In the genomic region with DNA sequence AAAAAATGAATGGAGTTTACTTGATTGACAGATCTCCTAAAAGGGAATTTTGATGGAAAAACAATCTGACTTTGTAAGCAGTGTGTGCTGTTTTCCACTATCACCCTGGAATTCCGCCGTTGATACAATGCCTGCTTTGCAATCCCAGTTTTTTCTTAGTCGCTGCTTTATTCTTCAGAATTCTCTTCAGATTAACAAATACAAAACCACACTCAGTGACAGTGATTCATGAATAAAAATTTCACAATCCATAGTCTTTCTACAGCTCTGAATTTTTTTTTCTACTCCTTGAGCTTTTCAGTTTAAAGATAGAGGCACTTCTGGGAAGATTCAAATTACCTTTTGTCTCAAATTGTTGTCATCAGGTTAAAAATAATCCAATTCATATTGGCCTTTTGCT, we compare ENCODE assay signal across 17 cellular contexts. TPM values are rescaled to one million over a fixed set of nuclear protein-coding genes. Genes with fewer than 3 reads are reported as not detected.
DNase-seq lines count a peak whose midpoint lies in the region; ATAC-seq and TF ChIP-seq lines count a peak whose summit lies in the region.
"Had no signal": no experiment of that assay in that cellular context is flagged by ENCODE, and none has a peak within 500 bp of the region (broad histone marks: within the 10 kb centered on the region; RNA-seq: fewer than 3 reads in every experiment).

No MANE protein-coding gene starts in this region.

- 52 to 60% methylated on average over 3 of the region's 3 CpGs for WGBS in gastroesophageal sphincter (ENCODE audit: low coverage in 1 of 2), 2 donors

- no peak overlapping the region for H3K27ac ChIP-seq in gastroesophageal sphincter
- H3K27ac ChIP-seq: coronary artery, right lobe of liver had no signal

- no peaks in the 10 kb centered on the region for H3K36me3 ChIP-seq in gastroesophageal sphincter
- H3K36me3 ChIP-seq: right lobe of liver had no signal

- H3K4me3 ChIP-seq in astrocyte of the spinal cord (ENCODE audit: low read depth, low read length) = no peak overlapping the region
- no peak overlapping the region for H3K4me3 ChIP-seq in gastroesophageal sphincter
- H3K4me3 ChIP-seq: coronary artery, right lobe of liver had no signal

- TF ChIP-seq POLR2A in gastroesophageal sphincter (IDR thresholded peaks at IDR 0.05) = no peak

- DNase-seq in A172 (ENCODE audit: low spot score) = peak; percentile 14
- DNase-seq in HCEC 1CT = peak; percentile 75
- peak; percentile 13 for DNase-seq in astrocyte of the spinal cord (ENCODE audit: low read depth, low spot score)
- peak; percentile 3 for DNase-seq in glomerular visceral epithelial cell (ENCODE audit: extremely low spot score)
- no peak for DNase-seq in activated gamma-delta T cell (lab: John Stamatoyannopoulos, UW)
- DNase-seq in activated T-cell treated with anti-CD3 and anti-CD28 coated beads, Interleukin-2, amount 50 U/mL, for 4 hours = no peak
- DNase-seq: ACHN; activated CD4-positive, CD25-positive, alpha-beta regulatory T cell; activated effector memory CD4-positive, alpha-beta T cell treated with Interleukin-2 at 50 U/mL for 16 hours; CD8-positive, alpha-beta T cell; MM.1S; right lobe of liver; SIG-M5 had no signal

- no peaks in the 10 kb centered on the region for H3K27me3 Mint-ChIP-seq in activated T-cell treated with anti-CD3 and anti-CD28 coated beads, Interleukin-2, amount 50 U/mL, for 4 hours (ENCODE audit: low read depth)
- H3K27me3 Mint-ChIP-seq: memory B cell had no signal

- in situ Hi-C loops in astrocyte of the spinal cord (cut with HindIII; ENCODE audit: low sequenced_read_pairs) = no loop called here

- TF ChIP-seq CTCF in astrocyte of the spinal cord (IDR thresholded peaks at IDR 0.05; ENCODE audit: low read depth, low read length) (no peak), gastroesophageal sphincter (IDR thresholded peaks at IDR 0.05) (no peak)

- no peak overlapping the region for H3K4me3 Mint-ChIP-seq in activated T-cell treated with anti-CD3 and anti-CD28 coated beads, Interleukin-2, amount 50 U/mL, for 4 hours
- H3K4me3 Mint-ChIP-seq: CD8-positive, alpha-beta T cell; memory B cell had no signal

- H3K9me3 Mint-ChIP-seq in activated T-cell treated with anti-CD3 and anti-CD28 coated beads, Interleukin-2, amount 50 U/mL, for 4 hours = peaks cover 3% of the 10 kb centered on the region
- H3K9me3 Mint-ChIP-seq: memory B cell had no signal

- no peaks in the 10 kb centered on the region for H3K4me1 Mint-ChIP-seq in activated T-cell treated with anti-CD3 and anti-CD28 coated beads, Interleukin-2, amount 50 U/mL, for 4 hours (ENCODE audit: low read depth)
- H3K4me1 Mint-ChIP-seq: memory B cell had no signal

- H3K36me3 Mint-ChIP-seq in activated T-cell treated with anti-CD3 and anti-CD28 coated beads, Interleukin-2, amount 50 U/mL, for 4 hours (ENCODE audit: insufficient read depth) = no peaks in the 10 kb centered on the region
- H3K36me3 Mint-ChIP-seq: CD8-positive, alpha-beta T cell; memory B cell had no signal

- no peaks in the 10 kb centered on the region for H3K9me3 ChIP-seq in gastroesophageal sphincter
- H3K9me3 ChIP-seq: right lobe of liver had no signal

- H3K27me3 ChIP-seq in gastroesophageal sphincter = no peaks in the 10 kb centered on the region
- H3K27me3 ChIP-seq: right lobe of liver had no signal

- no peak for TF ChIP-seq EP300 in gastroesophageal sphincter (IDR thresholded peaks at IDR 0.05)

- no peak for ATAC-seq in gastroesophageal sphincter
- no peak for ATAC-seq in HG02642 (IDR thresholded peaks at IDR 0.05; ENCODE audit: poor library complexity, unreplicated experiment)
- ATAC-seq in activated T-cell treated with anti-CD3 and anti-CD28 coated beads, Interleukin-2, amount 50 U/mL, for 4 hours = no peak
- ATAC-seq: CD8-positive, alpha-beta T cell; right lobe of liver had no signal

- H3K4me1 ChIP-seq in gastroesophageal sphincter = peaks cover 0 to 18% (median 0%) of the 10 kb centered on the region in 3 donors
- H3K4me1 ChIP-seq: right lobe of liver had no signal

RNA-seq across cellular contexts. Expression of gene KITLG, which starts 44.6 kb away (rescaled TPM):
- 5.0 and 7.8 TPM in 2 replicates for total RNA-seq in A172 (2014; rRNA removed; shearing (Covaris generic))
- total RNA-seq in gastroesophageal sphincter = 100 to 1,000 TPM in 3 of 4 donors, 10 to 100 TPM in 1; 48.5 to 239 (median 112) TPM
- under 1 TPM; 0.18 to 0.45 (median 0.38) TPM for total RNA-seq in activated T-cell treated with anti-CD3 and anti-CD28 coated beads, Interleukin-2, amount 50 U/mL, for 4 hours
- total RNA-seq: CD8-positive, alpha-beta T cell had no signal

Comparison
In these comparisons a context has a peak if more than half of its experiments do, and no peak if none do; other contexts are left out.
1. DNase-seq: peak in A172 (single experiment), HCEC 1CT (single experiment), astrocyte of the spinal cord (single experiment) and glomerular visceral epithelial cell (single experiment); none in activated gamma-delta T cell (single experiment) and activated T-cell treated with anti-CD3 and anti-CD28 coated beads, Interleukin-2, amount 50 U/mL, for 4 hours (single experiment).